Comparison of ENCODE assay signal across 1 cellular context in genomic region chr17:31309525-31309924, GRCh38.
TF ChIP-seq lines count a peak whose summit lies in the region.

No MANE protein-coding gene starts in this region.

TF ChIP-seq in GM12878, 131 proteins besides CTCF, POLR2A, EP300 and RAD21 (continues in another document):
- no peak for TF ChIP-seq ZBTB11 (CRISPR knock-in tag; IDR thresholded peaks at IDR 0.05)
- TF ChIP-seq SIN3A (IDR thresholded peaks at IDR 0.05; ENCODE audit: low read depth, low read length) = 0 out of 2 replicates have a peak, but pooled peaks have one; percentile 40
- TF ChIP-seq, protein P1, sequence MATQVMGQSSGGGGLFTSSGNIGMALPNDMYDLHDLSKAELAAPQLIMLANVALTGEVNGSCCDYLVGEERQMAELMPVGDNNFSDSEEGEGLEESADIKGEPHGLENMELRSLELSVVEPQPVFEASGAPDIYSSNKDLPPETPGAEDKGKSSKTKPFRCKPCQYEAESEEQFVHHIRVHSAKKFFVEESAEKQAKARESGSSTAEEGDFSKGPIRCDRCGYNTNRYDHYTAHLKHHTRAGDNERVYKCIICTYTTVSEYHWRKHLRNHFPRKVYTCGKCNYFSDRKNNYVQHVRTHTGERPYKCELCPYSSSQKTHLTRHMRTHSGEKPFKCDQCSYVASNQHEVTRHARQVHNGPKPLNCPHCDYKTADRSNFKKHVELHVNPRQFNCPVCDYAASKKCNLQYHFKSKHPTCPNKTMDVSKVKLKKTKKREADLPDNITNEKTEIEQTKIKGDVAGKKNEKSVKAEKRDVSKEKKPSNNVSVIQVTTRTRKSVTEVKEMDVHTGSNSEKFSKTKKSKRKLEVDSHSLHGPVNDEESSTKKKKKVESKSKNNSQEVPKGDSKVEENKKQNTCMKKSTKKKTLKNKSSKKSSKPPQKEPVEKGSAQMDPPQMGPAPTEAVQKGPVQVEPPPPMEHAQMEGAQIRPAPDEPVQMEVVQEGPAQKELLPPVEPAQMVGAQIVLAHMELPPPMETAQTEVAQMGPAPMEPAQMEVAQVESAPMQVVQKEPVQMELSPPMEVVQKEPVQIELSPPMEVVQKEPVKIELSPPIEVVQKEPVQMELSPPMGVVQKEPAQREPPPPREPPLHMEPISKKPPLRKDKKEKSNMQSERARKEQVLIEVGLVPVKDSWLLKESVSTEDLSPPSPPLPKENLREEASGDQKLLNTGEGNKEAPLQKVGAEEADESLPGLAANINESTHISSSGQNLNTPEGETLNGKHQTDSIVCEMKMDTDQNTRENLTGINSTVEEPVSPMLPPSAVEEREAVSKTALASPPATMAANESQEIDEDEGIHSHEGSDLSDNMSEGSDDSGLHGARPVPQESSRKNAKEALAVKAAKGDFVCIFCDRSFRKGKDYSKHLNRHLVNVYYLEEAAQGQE (IDR thresholded peaks at IDR 0.05; ENCODE audit: low read depth, low read length) = no peak
- TF ChIP-seq LARP7 (IDR thresholded peaks at IDR 0.05) = no peak
- no peak for TF ChIP-seq TBL1XR1 (IDR thresholded peaks at IDR 0.05; ENCODE audit: low read depth, low read length)
- no peak for TF ChIP-seq RELA (IDR thresholded peaks at IDR 0.05; ENCODE audit: borderline replicate concordance, partially characterized antibody)
- TF ChIP-seq IKZF2 (IDR thresholded peaks at IDR 0.05) = peak; percentile 17 to 38; a peak in 2 of 4 replicates
- TF ChIP-seq ZNF592 (IDR thresholded peaks at IDR 0.05) = no peak
- no peak for TF ChIP-seq ASH2L (IDR thresholded peaks at IDR 0.05; ENCODE audit: borderline replicate concordance, low read depth)
- TF ChIP-seq SP1 (IDR thresholded peaks at IDR 0.05; ENCODE audit: low read depth, low read length) = no peak
- TF ChIP-seq SREBF2 (IDR thresholded peaks at IDR 0.05; ENCODE audit: low read length) = peak; percentile 66
- no peak for TF ChIP-seq SREBF1 (IDR thresholded peaks at IDR 0.05; ENCODE audit: low read length)
- TF ChIP-seq HDGF (IDR thresholded peaks at IDR 0.05) = no peak
- no peak for TF ChIP-seq RAD51 (IDR thresholded peaks at IDR 0.05)
- no peak for TF ChIP-seq RELB (IDR thresholded peaks at IDR 0.05; ENCODE audit: low read depth)
- no peak for TF ChIP-seq MYC (IDR thresholded peaks at IDR 0.05; ENCODE audit: insufficient read depth, insufficient read length, insufficient replicate concordance, low read length, severe bottlenecking)
- TF ChIP-seq BCL11A (IDR thresholded peaks at IDR 0.05; ENCODE audit: low read depth, low read length) = 0 out of 2 replicates have a peak, but pooled peaks have one; percentile 3
- TF ChIP-seq WRNIP1 (IDR thresholded peaks at IDR 0.05; ENCODE audit: borderline replicate concordance, low read depth, low read length) = no peak
- TF ChIP-seq RUNX3 (IDR thresholded peaks at IDR 0.05; ENCODE audit: low read length) = 0 out of 2 replicates have a peak, but pooled peaks have one; percentile 27
- peak; percentile 93 for TF ChIP-seq SPI1 (IDR thresholded peaks at IDR 0.05; ENCODE audit: borderline replicate concordance, insufficient read depth, low read depth, low read length)
- TF ChIP-seq BRCA1 (IDR thresholded peaks at IDR 0.05; ENCODE audit: low read depth, low read length) = no peak
- peak; percentile 17 for TF ChIP-seq CUX1 (IDR thresholded peaks at IDR 0.05; ENCODE audit: insufficient replicate concordance, low read depth, low read length)
- no peak for TF ChIP-seq MTA2 (IDR thresholded peaks at IDR 0.05; ENCODE audit: low read depth)
- TF ChIP-seq RCOR1 (conservative IDR thresholded peaks at IDR 0.05; ENCODE audit: low read depth, low read length) = no peak
- TF ChIP-seq SRF (IDR thresholded peaks at IDR 0.05; ENCODE audit: low read depth in 2 of 2, low read length in 2 of 2) = no peak
- TF ChIP-seq RFX5 (IDR thresholded peaks at IDR 0.05; ENCODE audit: low read depth, low read length) = no peak
- TF ChIP-seq, protein P2, sequence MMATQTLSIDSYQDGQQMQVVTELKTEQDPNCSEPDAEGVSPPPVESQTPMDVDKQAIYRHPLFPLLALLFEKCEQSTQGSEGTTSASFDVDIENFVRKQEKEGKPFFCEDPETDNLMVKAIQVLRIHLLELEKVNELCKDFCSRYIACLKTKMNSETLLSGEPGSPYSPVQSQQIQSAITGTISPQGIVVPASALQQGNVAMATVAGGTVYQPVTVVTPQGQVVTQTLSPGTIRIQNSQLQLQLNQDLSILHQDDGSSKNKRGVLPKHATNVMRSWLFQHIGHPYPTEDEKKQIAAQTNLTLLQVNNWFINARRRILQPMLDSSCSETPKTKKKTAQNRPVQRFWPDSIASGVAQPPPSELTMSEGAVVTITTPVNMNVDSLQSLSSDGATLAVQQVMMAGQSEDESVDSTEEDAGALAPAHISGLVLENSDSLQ (IDR thresholded peaks at IDR 0.05) = peak; percentile 34; the same call in 1 of the 2 replicates
- no peak for TF ChIP-seq POU2F2 (IDR thresholded peaks at IDR 0.05; ENCODE audit: borderline replicate concordance, low read depth, low read length)
- TF ChIP-seq, protein P3, sequence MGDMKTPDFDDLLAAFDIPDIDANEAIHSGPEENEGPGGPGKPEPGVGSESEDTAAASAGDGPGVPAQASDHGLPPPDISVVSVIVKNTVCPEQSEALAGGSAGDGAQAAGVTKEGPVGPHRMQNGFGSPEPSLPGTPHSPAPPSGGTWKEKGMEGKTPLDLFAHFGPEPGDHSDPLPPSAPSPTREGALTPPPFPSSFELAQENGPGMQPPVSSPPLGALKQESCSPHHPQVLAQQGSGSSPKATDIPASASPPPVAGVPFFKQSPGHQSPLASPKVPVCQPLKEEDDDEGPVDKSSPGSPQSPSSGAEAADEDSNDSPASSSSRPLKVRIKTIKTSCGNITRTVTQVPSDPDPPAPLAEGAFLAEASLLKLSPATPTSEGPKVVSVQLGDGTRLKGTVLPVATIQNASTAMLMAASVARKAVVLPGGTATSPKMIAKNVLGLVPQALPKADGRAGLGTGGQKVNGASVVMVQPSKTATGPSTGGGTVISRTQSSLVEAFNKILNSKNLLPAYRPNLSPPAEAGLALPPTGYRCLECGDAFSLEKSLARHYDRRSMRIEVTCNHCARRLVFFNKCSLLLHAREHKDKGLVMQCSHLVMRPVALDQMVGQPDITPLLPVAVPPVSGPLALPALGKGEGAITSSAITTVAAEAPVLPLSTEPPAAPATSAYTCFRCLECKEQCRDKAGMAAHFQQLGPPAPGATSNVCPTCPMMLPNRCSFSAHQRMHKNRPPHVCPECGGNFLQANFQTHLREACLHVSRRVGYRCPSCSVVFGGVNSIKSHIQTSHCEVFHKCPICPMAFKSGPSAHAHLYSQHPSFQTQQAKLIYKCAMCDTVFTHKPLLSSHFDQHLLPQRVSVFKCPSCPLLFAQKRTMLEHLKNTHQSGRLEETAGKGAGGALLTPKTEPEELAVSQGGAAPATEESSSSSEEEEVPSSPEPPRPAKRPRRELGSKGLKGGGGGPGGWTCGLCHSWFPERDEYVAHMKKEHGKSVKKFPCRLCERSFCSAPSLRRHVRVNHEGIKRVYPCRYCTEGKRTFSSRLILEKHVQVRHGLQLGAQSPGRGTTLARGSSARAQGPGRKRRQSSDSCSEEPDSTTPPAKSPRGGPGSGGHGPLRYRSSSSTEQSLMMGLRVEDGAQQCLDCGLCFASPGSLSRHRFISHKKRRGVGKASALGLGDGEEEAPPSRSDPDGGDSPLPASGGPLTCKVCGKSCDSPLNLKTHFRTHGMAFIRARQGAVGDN (IDR thresholded peaks at IDR 0.05) = peak; percentile 36; the same call in 1 of the 2 replicates
- no peak for TF ChIP-seq CHD2 (IDR thresholded peaks at IDR 0.05; ENCODE audit: borderline replicate concordance, low read depth, low read length)
- TF ChIP-seq SUPT20H (IDR thresholded peaks at IDR 0.05; ENCODE audit: borderline replicate concordance, control insufficient read depth, low read depth, low read length) = no peak
- 0 out of 2 replicates have a peak, but pooled peaks have one; percentile 9 for TF ChIP-seq CREB1 (IDR thresholded peaks at IDR 0.05; ENCODE audit: low read depth)
